1 cellular context compared by ENCODE assay signal in the genomic region with DNA sequence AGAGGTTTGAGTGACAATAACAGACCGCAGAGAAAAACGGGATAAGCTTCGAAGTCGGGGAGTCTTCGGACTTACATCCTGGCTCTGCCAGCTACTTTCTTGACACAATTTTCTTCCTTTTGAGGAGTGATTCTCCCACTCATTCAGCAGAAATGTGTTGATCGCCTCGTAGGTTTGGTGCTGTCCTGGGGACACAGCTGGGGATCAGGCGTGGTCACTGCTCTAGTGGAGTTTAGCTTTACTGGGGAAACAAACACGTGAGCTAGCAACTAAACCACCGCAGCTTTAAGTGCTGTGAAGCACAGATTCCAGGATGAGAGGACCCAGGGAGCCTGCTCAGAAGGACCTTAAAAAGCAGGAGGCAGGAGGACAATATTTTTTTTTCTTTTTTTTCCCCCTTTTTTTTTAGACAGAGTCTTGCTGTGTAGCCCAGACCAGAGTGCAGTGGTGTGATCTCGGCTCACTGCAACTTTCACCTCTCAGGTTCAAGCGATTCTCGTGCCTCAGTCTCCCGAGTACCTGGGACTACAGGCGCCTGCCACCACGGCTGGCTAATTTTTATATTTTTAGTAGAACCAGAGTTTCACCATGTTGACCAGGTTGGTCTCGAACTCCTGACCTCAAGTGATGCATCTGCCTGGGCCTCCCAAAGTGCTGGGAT.
A peak's percentile ranks its signal among the peaks of the same experiment; 100 is the strongest.
TF ChIP-seq lines count a peak whose summit lies in the region.

No MANE protein-coding gene starts in this region.

TF ChIP-seq in GM12878, 131 proteins besides CTCF, POLR2A, EP300 and RAD21 (continued from another document and continues in another):
- TF ChIP-seq, protein P1, sequence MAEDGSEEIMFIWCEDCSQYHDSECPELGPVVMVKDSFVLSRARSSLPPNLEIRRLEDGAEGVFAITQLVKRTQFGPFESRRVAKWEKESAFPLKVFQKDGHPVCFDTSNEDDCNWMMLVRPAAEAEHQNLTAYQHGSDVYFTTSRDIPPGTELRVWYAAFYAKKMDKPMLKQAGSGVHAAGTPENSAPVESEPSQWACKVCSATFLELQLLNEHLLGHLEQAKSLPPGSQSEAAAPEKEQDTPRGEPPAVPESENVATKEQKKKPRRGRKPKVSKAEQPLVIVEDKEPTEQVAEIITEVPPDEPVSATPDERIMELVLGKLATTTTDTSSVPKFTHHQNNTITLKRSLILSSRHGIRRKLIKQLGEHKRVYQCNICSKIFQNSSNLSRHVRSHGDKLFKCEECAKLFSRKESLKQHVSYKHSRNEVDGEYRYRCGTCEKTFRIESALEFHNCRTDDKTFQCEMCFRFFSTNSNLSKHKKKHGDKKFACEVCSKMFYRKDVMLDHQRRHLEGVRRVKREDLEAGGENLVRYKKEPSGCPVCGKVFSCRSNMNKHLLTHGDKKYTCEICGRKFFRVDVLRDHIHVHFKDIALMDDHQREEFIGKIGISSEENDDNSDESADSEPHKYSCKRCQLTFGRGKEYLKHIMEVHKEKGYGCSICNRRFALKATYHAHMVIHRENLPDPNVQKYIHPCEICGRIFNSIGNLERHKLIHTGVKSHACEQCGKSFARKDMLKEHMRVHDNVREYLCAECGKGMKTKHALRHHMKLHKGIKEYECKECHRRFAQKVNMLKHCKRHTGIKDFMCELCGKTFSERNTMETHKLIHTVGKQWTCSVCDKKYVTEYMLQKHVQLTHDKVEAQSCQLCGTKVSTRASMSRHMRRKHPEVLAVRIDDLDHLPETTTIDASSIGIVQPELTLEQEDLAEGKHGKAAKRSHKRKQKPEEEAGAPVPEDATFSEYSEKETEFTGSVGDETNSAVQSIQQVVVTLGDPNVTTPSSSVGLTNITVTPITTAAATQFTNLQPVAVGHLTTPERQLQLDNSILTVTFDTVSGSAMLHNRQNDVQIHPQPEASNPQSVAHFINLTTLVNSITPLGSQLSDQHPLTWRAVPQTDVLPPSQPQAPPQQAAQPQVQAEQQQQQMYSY (CRISPR knock-in tag; IDR thresholded peaks at IDR 0.05) = no peak
- no peak for TF ChIP-seq GABPA (IDR thresholded peaks at IDR 0.05; ENCODE audit: low read depth)
- TF ChIP-seq FOXK2 (IDR thresholded peaks at IDR 0.05) = no peak
- TF ChIP-seq BHLHE40 (IDR thresholded peaks at IDR 0.05; ENCODE audit: borderline replicate concordance in 1 of 2, low read depth in 2 of 2, low read length in 1 of 2) = peak; percentile 38 to 60; a peak in 3 of 4 replicates
- TF ChIP-seq, protein P2, sequence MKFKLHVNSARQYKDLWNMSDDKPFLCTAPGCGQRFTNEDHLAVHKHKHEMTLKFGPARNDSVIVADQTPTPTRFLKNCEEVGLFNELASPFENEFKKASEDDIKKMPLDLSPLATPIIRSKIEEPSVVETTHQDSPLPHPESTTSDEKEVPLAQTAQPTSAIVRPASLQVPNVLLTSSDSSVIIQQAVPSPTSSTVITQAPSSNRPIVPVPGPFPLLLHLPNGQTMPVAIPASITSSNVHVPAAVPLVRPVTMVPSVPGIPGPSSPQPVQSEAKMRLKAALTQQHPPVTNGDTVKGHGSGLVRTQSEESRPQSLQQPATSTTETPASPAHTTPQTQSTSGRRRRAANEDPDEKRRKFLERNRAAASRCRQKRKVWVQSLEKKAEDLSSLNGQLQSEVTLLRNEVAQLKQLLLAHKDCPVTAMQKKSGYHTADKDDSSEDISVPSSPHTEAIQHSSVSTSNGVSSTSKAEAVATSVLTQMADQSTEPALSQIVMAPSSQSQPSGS (IDR thresholded peaks at IDR 0.05; ENCODE audit: low read length) = no peak
- TF ChIP-seq CREM (IDR thresholded peaks at IDR 0.05; ENCODE audit: low read depth) = no peak
- peak; percentile 14; the same call in 1 of the 2 replicates for TF ChIP-seq RAD51 (IDR thresholded peaks at IDR 0.05)
- TF ChIP-seq ZNF207 (IDR thresholded peaks at IDR 0.05; ENCODE audit: borderline replicate concordance) = no peak
- no peak for TF ChIP-seq MEF2B (IDR thresholded peaks at IDR 0.05; ENCODE audit: partially characterized antibody, poor library complexity, severe bottlenecking)
- no peak for TF ChIP-seq FOXM1 (IDR thresholded peaks at IDR 0.05; ENCODE audit: low read depth, low read length)
- TF ChIP-seq ASH2L (IDR thresholded peaks at IDR 0.05; ENCODE audit: borderline replicate concordance, low read depth) = no peak
- no peak for TF ChIP-seq MTA3 (IDR thresholded peaks at IDR 0.05; ENCODE audit: borderline replicate concordance, low read length)
- no peak for TF ChIP-seq SREBF1 (IDR thresholded peaks at IDR 0.05; ENCODE audit: low read length)
- no peak for TF ChIP-seq CEBPB (IDR thresholded peaks at IDR 0.05; ENCODE audit: borderline replicate concordance in 1 of 2, low read depth in 2 of 2, low read length in 2 of 2)
- TF ChIP-seq, protein P3, sequence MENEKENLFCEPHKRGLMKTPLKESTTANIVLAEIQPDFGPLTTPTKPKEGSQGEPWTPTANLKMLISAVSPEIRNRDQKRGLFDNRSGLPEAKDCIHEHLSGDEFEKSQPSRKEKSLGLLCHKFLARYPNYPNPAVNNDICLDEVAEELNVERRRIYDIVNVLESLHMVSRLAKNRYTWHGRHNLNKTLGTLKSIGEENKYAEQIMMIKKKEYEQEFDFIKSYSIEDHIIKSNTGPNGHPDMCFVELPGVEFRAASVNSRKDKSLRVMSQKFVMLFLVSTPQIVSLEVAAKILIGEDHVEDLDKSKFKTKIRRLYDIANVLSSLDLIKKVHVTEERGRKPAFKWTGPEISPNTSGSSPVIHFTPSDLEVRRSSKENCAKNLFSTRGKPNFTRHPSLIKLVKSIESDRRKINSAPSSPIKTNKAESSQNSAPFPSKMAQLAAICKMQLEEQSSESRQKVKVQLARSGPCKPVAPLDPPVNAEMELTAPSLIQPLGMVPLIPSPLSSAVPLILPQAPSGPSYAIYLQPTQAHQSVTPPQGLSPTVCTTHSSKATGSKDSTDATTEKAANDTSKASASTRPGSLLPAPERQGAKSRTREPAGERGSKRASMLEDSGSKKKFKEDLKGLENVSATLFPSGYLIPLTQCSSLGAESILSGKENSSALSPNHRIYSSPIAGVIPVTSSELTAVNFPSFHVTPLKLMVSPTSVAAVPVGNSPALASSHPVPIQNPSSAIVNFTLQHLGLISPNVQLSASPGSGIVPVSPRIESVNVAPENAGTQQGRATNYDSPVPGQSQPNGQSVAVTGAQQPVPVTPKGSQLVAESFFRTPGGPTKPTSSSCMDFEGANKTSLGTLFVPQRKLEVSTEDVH (IDR thresholded peaks at IDR 0.05; ENCODE audit: low read depth, partially characterized antibody) = no peak
- no peak for TF ChIP-seq ETV6 (conservative IDR thresholded peaks at IDR 0.05 in 1 of 2, IDR thresholded peaks at IDR 0.05 in 1 of 2; ENCODE audit: borderline replicate concordance in 1 of 2, low read depth in 1 of 2)
- no peak for TF ChIP-seq CBFB (IDR thresholded peaks at IDR 0.05; ENCODE audit: low read depth)
- TF ChIP-seq DPF2 (IDR thresholded peaks at IDR 0.05) = 0 out of 2 replicates have a peak, but pooled peaks have one; percentile 36
- TF ChIP-seq, protein P4, sequence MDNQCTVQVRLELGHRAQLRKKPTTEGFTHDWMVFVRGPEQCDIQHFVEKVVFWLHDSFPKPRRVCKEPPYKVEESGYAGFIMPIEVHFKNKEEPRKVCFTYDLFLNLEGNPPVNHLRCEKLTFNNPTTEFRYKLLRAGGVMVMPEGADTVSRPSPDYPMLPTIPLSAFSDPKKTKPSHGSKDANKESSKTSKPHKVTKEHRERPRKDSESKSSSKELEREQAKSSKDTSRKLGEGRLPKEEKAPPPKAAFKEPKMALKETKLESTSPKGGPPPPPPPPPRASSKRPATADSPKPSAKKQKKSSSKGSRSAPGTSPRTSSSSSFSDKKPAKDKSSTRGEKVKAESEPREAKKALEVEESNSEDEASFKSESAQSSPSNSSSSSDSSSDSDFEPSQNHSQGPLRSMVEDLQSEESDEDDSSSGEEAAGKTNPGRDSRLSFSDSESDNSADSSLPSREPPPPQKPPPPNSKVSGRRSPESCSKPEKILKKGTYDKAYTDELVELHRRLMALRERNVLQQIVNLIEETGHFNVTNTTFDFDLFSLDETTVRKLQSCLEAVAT (IDR thresholded peaks at IDR 0.05) = no peak
- no peak for TF ChIP-seq NR2F1 (conservative IDR thresholded peaks at IDR 0.05)
- no peak for TF ChIP-seq CHD1 (IDR thresholded peaks at IDR 0.05; ENCODE audit: low read depth, low read length)
- TF ChIP-seq, protein P5, sequence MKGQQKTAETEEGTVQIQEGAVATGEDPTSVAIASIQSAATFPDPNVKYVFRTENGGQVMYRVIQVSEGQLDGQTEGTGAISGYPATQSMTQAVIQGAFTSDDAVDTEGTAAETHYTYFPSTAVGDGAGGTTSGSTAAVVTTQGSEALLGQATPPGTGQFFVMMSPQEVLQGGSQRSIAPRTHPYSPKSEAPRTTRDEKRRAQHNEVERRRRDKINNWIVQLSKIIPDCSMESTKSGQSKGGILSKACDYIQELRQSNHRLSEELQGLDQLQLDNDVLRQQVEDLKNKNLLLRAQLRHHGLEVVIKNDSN (IDR thresholded peaks at IDR 0.05; ENCODE audit: borderline replicate concordance, extremely low read length, insufficient read depth, low read depth, low read length) = no peak
- TF ChIP-seq, protein P6, sequence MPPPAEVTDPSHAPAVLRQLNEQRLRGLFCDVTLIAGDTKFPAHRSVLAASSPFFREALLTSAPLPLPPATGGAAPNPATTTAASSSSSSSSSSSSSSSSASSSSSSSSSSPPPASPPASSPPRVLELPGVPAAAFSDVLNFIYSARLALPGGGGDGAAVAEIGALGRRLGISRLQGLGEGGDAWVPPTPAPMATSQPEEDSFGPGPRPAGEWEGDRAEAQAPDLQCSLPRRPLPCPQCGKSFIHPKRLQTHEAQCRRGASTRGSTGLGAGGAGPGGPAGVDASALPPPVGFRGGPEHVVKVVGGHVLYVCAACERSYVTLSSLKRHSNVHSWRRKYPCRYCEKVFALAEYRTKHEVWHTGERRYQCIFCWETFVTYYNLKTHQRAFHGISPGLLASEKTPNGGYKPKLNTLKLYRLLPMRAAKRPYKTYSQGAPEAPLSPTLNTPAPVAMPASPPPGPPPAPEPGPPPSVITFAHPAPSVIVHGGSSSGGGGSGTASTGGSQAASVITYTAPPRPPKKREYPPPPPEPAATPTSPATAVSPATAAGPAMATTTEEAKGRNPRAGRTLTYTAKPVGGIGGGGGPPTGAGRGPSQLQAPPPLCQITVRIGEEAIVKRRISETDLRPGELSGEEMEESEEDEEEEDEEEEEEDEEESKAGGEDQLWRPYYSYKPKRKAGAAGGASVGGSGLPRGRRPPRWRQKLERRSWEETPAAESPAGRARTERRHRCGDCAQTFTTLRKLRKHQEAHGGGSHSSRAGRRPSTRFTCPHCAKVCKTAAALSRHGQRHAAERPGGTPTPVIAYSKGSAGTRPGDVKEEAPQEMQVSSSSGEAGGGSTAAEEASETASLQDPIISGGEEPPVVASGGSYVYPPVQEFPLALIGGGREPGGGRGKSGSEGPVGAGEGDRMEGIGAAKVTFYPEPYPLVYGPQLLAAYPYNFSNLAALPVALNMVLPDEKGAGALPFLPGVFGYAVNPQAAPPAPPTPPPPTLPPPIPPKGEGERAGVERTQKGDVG (CRISPR knock-in tag; IDR thresholded peaks at IDR 0.05) = no peak
- no peak for TF ChIP-seq SIN3A (IDR thresholded peaks at IDR 0.05; ENCODE audit: low read depth, low read length)
- no peak for TF ChIP-seq RFX5 (IDR thresholded peaks at IDR 0.05; ENCODE audit: low read depth, low read length)
- TF ChIP-seq BCL11A (IDR thresholded peaks at IDR 0.05; ENCODE audit: low read depth, low read length) = no peak
- no peak for TF ChIP-seq MEF2A (IDR thresholded peaks at IDR 0.05; ENCODE audit: insufficient read depth, low read depth, low read length)
- TF ChIP-seq ZZZ3 (IDR thresholded peaks at IDR 0.05; ENCODE audit: control insufficient read depth, insufficient read length, low read depth) = no peak
- TF ChIP-seq, protein P7, sequence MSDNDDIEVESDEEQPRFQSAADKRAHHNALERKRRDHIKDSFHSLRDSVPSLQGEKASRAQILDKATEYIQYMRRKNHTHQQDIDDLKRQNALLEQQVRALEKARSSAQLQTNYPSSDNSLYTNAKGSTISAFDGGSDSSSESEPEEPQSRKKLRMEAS (IDR thresholded peaks at IDR 0.05; ENCODE audit: low read depth, low read length) = no peak
- no peak for TF ChIP-seq MYC (IDR thresholded peaks at IDR 0.05; ENCODE audit: insufficient read depth, insufficient read length, insufficient replicate concordance, low read length, severe bottlenecking)
- no peak for TF ChIP-seq SPI1 (IDR thresholded peaks at IDR 0.05; ENCODE audit: borderline replicate concordance, insufficient read depth, low read depth, low read length)
- TF ChIP-seq, protein P8, sequence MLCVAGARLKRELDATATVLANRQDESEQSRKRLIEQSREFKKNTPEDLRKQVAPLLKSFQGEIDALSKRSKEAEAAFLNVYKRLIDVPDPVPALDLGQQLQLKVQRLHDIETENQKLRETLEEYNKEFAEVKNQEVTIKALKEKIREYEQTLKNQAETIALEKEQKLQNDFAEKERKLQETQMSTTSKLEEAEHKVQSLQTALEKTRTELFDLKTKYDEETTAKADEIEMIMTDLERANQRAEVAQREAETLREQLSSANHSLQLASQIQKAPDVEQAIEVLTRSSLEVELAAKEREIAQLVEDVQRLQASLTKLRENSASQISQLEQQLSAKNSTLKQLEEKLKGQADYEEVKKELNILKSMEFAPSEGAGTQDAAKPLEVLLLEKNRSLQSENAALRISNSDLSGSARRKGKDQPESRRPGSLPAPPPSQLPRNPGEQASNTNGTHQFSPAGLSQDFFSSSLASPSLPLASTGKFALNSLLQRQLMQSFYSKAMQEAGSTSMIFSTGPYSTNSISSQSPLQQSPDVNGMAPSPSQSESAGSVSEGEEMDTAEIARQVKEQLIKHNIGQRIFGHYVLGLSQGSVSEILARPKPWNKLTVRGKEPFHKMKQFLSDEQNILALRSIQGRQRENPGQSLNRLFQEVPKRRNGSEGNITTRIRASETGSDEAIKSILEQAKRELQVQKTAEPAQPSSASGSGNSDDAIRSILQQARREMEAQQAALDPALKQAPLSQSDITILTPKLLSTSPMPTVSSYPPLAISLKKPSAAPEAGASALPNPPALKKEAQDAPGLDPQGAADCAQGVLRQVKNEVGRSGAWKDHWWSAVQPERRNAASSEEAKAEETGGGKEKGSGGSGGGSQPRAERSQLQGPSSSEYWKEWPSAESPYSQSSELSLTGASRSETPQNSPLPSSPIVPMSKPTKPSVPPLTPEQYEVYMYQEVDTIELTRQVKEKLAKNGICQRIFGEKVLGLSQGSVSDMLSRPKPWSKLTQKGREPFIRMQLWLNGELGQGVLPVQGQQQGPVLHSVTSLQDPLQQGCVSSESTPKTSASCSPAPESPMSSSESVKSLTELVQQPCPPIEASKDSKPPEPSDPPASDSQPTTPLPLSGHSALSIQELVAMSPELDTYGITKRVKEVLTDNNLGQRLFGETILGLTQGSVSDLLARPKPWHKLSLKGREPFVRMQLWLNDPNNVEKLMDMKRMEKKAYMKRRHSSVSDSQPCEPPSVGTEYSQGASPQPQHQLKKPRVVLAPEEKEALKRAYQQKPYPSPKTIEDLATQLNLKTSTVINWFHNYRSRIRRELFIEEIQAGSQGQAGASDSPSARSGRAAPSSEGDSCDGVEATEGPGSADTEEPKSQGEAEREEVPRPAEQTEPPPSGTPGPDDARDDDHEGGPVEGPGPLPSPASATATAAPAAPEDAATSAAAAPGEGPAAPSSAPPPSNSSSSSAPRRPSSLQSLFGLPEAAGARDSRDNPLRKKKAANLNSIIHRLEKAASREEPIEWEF (IDR thresholded peaks at IDR 0.05; ENCODE audit: insufficient replicate concordance, low read depth, low read length) = peak; percentile 18
- TF ChIP-seq KLF5 (IDR thresholded peaks at IDR 0.05; ENCODE audit: partially characterized antibody) = no peak
- no peak for TF ChIP-seq SUPT20H (IDR thresholded peaks at IDR 0.05; ENCODE audit: borderline replicate concordance, control insufficient read depth, low read depth, low read length)
- TF ChIP-seq MYB (IDR thresholded peaks at IDR 0.05; ENCODE audit: borderline replicate concordance, low read depth, low read length) = no peak
